Comparison of ENCODE assay signal across 8 cellular contexts in genomic region chr13:21296991-21297390, GRCh38.
DNase-seq lines count a peak whose midpoint lies in the region; ATAC-seq and TF ChIP-seq lines count a peak whose summit lies in the region.
"Not testable (repeated sequence)": the region's sequence is repeated elsewhere in the genome, so short reads cannot be mapped to it uniquely, and the experiment has no call there.

No MANE protein-coding gene starts in this region.

- H3K27me3 ChIP-seq in ascending aorta; osteoblast (ENCODE audit: insufficient read depth, low read length); tibial artery: not testable (repeated sequence)

- H3K9me3 ChIP-seq in ascending aorta; osteoblast (ENCODE audit: low read depth, low read length); tibial artery: not testable (repeated sequence)

- peak; percentile 55 for ATAC-seq in HG02610 (IDR thresholded peaks at IDR 0.05; ENCODE audit: unreplicated experiment)
- ATAC-seq in left cardiac atrium = peak; percentile 60 to 70

- DNase-seq in EL = peak; percentile 44
- DNase-seq in NCI-H146 treated with DMSO at 0.1 percent for 48 hours (lab: John Stamatoyannopoulos, UW; ENCODE audit: unreplicated experiment) = peak; percentile 11
- peak in 3 of 5 donors; percentile 15 to 53 (median 22) for DNase-seq in T-helper 1 cell
- not testable (repeated sequence) for DNase-seq in ascending aorta (ENCODE audit: low spot score in 2 of 2); osteoblast (ENCODE audit: insufficient read length, low spot score, missing footprints); tibial artery
- peak; percentile 27 for DNase-seq in left cardiac atrium

- not testable (repeated sequence) for H3K4me3 ChIP-seq in ascending aorta; osteoblast (ENCODE audit: insufficient read depth, low read length); tibial artery

- intact Hi-C loops in ascending aorta (cut with DNase I) (loop anchor here (1.0 to 10.0 kb wide), 6 partner anchors 120 to 730 kb away; partner anchors contain the start of genes IFT88, LATS2, MICU2 and MRPL57), left cardiac atrium (cut with DNase I) (loop anchor here in 1 of 2 donors (5.0 kb wide), 2 partner anchors 165 to 180 kb away; no protein-coding TSS in a partner anchor), tibial artery (cut with DNase I; ENCODE audit: low total_unique reads) (loop anchor here (5.0 to 10.0 kb wide), 3 partner anchors 122 to 352 kb away; partner anchors contain the start of genes MRPL57 and SKA3)

- H4K20me1 ChIP-seq in osteoblast (ENCODE audit: insufficient read depth, low read length) = not testable (repeated sequence)

- peaks cover 27% of the 10 kb centered on the region for H3K79me2 ChIP-seq in osteoblast (ENCODE audit: insufficient read depth, low read length)

- H2AFZ ChIP-seq in osteoblast (ENCODE audit: low read length) = peak overlapping the region; percentile 64

- H3K4me1 ChIP-seq in ascending aorta = not testable (repeated sequence)
- H3K4me1 ChIP-seq in osteoblast (ENCODE audit: insufficient read depth, low read length) (peaks cover 13% of the 10 kb centered on the region), tibial artery (peaks cover 0 to 21% (median 6%) of the 10 kb centered on the region in 4 donors)

- H3K27ac ChIP-seq in ascending aorta (peak overlapping the region; percentile 73 to 81), osteoblast (ENCODE audit: low read depth, low read length) (peak overlapping the region; percentile 30), tibial artery (peak overlapping the region; percentile 78 to 79)

- peak overlapping the region; percentile 88 for H3K4me2 ChIP-seq in osteoblast (ENCODE audit: insufficient read depth, low read length)

- H3K36me3 ChIP-seq in ascending aorta; osteoblast (ENCODE audit: insufficient read depth, low read length); tibial artery: not testable (repeated sequence)

- peak in 1 of 3 experiments; percentile 29 for TF ChIP-seq CTCF in ascending aorta (IDR thresholded peaks at IDR 0.05)
- peak; percentile 50 for TF ChIP-seq CTCF in osteoblast (IDR thresholded peaks at IDR 0.05; ENCODE audit: extremely low read depth, low read depth, low read length)
- not testable (repeated sequence) for TF ChIP-seq CTCF in tibial artery (IDR thresholded peaks at IDR 0.05)
